24 cellular contexts compared by ENCODE assay signal in the genomic region with DNA sequence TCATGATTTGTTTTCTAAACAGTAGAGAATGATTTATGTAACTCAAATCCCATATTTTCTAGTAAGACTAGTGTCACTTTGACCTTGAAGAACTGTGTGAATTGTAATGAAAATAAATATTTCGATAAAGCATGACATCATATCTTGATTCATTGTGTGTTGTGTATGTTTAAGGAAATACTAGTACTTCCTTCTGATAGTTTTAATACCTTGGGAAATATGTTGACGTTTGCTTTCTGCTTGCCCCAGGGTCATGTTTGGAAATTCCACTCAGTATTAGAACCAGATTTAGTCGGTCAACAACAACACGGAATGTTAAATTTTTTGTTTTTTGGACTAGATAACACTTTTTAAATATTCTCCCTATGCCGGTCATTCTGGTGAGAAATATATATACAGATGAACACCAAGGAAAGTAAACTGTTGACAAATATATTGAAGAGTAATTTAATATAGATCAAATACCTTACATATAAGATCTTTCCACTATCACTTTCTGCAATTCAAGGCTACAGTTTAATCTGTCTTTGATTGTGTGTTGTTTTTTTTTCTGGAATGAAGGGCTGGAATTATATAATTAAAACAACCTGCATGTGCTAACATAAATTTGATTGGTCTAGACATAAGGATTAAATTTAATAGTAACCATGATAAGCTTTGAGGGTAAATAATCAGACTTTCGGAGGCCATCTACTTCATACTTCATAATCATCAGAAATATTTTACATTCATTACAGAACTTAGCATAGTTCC.
DNase-seq lines count a peak whose midpoint lies in the region; ATAC-seq and TF ChIP-seq lines count a peak whose summit lies in the region.
"Had no signal": no experiment of that assay in that cellular context is flagged by ENCODE, and none has a peak within 500 bp of the region (broad histone marks: within the 10 kb centered on the region; RNA-seq: fewer than 3 reads in every experiment).

No MANE protein-coding gene starts in this region.

- H3K27me3 ChIP-seq in adipocyte (replicated peaks; ENCODE audit: control insufficient read depth, insufficient read depth, low read length), result no peaks in the 10 kb centered on the region
- H3K27me3 ChIP-seq: cardiac muscle cell, foreskin keratinocyte, uterus had no signal

- no peaks in the 10 kb centered on the region for H3K27me3 Mint-ChIP-seq in activated CD8-positive, alpha-beta memory T cell treated with anti-CD3 and anti-CD28 coated beads, Interleukin-2, amount 10 ng/mL, durations not matched to agents 7 days and 5 days
- H3K27me3 Mint-ChIP-seq: activated B cell treated with CpG ODN at 0.5 μM for 24 hours; activated naive CD8-positive, alpha-beta T cell had no signal

- H3K4me3 Mint-ChIP-seq in activated CD8-positive, alpha-beta memory T cell treated with anti-CD3 and anti-CD28 coated beads, Interleukin-2, amount 10 ng/mL, durations not matched to agents 7 days and 5 days, result no peak overlapping the region
- H3K4me3 Mint-ChIP-seq: activated B cell treated with CpG ODN at 0.5 μM for 24 hours; activated naive CD8-positive, alpha-beta T cell; CD8-positive, alpha-beta memory T cell; neural crest cell; T-helper 2 cell treated with Interferon-gamma antibody and Interleukin-4, amounts not matched to agents 5 μg/mL and 100 μg/mL, for 36 hours had no signal

- peaks cover 2% of the 10 kb centered on the region for H3K9me3 Mint-ChIP-seq in activated CD8-positive, alpha-beta memory T cell treated with anti-CD3 and anti-CD28 coated beads, Interleukin-2, amount 10 ng/mL, durations not matched to agents 7 days and 5 days (ENCODE audit: low read depth)
- H3K9me3 Mint-ChIP-seq: T-helper 2 cell treated with Interferon-gamma antibody and Interleukin-4, amounts not matched to agents 5 μg/mL and 100 μg/mL, for 36 hours had no signal

- no peak overlapping the region for H3K27ac Mint-ChIP-seq in activated CD8-positive, alpha-beta memory T cell treated with anti-CD3 and anti-CD28 coated beads, Interleukin-2, amount 10 ng/mL, durations not matched to agents 7 days and 5 days
- H3K27ac Mint-ChIP-seq: activated B cell treated with CpG ODN at 0.5 μM for 24 hours; activated naive CD8-positive, alpha-beta T cell; CD8-positive, alpha-beta memory T cell; T-helper 2 cell treated with Interferon-gamma antibody and Interleukin-4, amounts not matched to agents 5 μg/mL and 100 μg/mL, for 36 hours had no signal

- CTCF ChIA-PET in activated CD8-positive, alpha-beta memory T cell treated with anti-CD3 and anti-CD28 coated beads, Interleukin-2, amount 10 ng/mL, durations not matched to agents 7 days and 5 days (lab: Charles Lee), result no interaction called here

- H3K4me3 ChIP-seq in adipocyte (ENCODE audit: low read length), result no peak overlapping the region
- no peak overlapping the region for H3K4me3 ChIP-seq in epithelial cell of esophagus (ENCODE audit: low read length)
- H3K4me3 ChIP-seq: cardiac muscle cell, prostate gland, SK-N-MC, uterus had no signal

- no peaks in the 10 kb centered on the region for H3K4me1 Mint-ChIP-seq in activated CD8-positive, alpha-beta memory T cell treated with anti-CD3 and anti-CD28 coated beads, Interleukin-2, amount 10 ng/mL, durations not matched to agents 7 days and 5 days
- H3K4me1 Mint-ChIP-seq: activated B cell treated with CpG ODN at 0.5 μM for 24 hours; CD8-positive, alpha-beta memory T cell had no signal

- no peaks in the 10 kb centered on the region for H3K36me3 ChIP-seq in adipocyte (ENCODE audit: control insufficient read depth, insufficient read depth, low read length, severe bottlenecking)
- H3K36me3 ChIP-seq: cardiac muscle cell, prostate gland, uterus had no signal

- H3K9me3 ChIP-seq in adipocyte (ENCODE audit: control insufficient read depth, low read length), result no peaks in the 10 kb centered on the region
- H3K9me3 ChIP-seq: prostate gland, uterus had no signal

- intact Hi-C loops in left cardiac atrium (cut with DNase I), result no loop called here

- peaks cover 28% of the 10 kb centered on the region for H3K4me1 ChIP-seq in adipocyte (ENCODE audit: control insufficient read depth, insufficient read depth, low read length)
- H3K4me1 ChIP-seq: foreskin keratinocyte, prostate gland, uterus had no signal

- peak; percentile 7 for DNase-seq in AG08396 (ENCODE audit: low spot score)
- peak; percentile 72 for DNase-seq in adipocyte (ENCODE audit: low read depth)
- peak; percentile 37 for DNase-seq in epithelial cell of esophagus (ENCODE audit: low read depth)
- no peak for DNase-seq in left lobe of liver (ENCODE audit: low spot score)
- no peak for DNase-seq in activated CD8-positive, alpha-beta memory T cell treated with anti-CD3 and anti-CD28 coated beads, Interleukin-2, amount 10 ng/mL, durations not matched to agents 7 days and 5 days
- DNase-seq in NCI-H226, result no peak
- DNase-seq in left cardiac atrium, result no peak
- DNase-seq: activated B cell treated with CpG ODN at 0.5 μM for 24 hours; CD8-positive, alpha-beta memory T cell; DND-41; foreskin keratinocyte; Karpas-422; NCI-H1092; NCI-H510A treated with DMSO at 0.1 percent for 48 hours; stimulated activated CD4-positive, alpha-beta T cell treated with anti-CD3 and anti-CD28 coated beads, Interleukin-12 subunit alpha, Interleukin-12 subunit beta, amount 100 ng/mL, for 4 hours; substantia nigra; uterus had no signal

- TF ChIP-seq CTCF in epithelial cell of esophagus (IDR thresholded peaks at IDR 0.05; ENCODE audit: insufficient read depth, low read depth, low read length, missing control alignments), result no peak

- ATAC-seq in left lobe of liver, result peak; percentile 31
- ATAC-seq in activated CD8-positive, alpha-beta memory T cell treated with anti-CD3 and anti-CD28 coated beads, Interleukin-2, amount 10 ng/mL, durations not matched to agents 7 days and 5 days, result no peak
- ATAC-seq in left cardiac atrium, result no peak
- no peak for ATAC-seq in HG03097 (IDR thresholded peaks at IDR 0.05; ENCODE audit: low FRiP score, unreplicated experiment)
- ATAC-seq: foreskin keratinocyte had no signal

- no peak overlapping the region for H3K9ac ChIP-seq in adipocyte (ENCODE audit: low read length)

- H3K36me3 Mint-ChIP-seq in activated CD8-positive, alpha-beta memory T cell treated with anti-CD3 and anti-CD28 coated beads, Interleukin-2, amount 10 ng/mL, durations not matched to agents 7 days and 5 days, result no peaks in the 10 kb centered on the region

Comparison
In these comparisons a context has a peak if more than half of its experiments do, and no peak if none do; other contexts are left out.
1. DNase-seq: peak in AG08396 (single experiment), adipocyte (single experiment) and epithelial cell of esophagus (single experiment); none in left lobe of liver (single experiment), activated CD8-positive, alpha-beta memory T cell treated with anti-CD3 and anti-CD28 coated beads, Interleukin-2, amount 10 ng/mL, durations not matched to agents 7 days and 5 days (single experiment), NCI-H226 (single experiment) and left cardiac atrium (single experiment).